Comparison of ENCODE assay signal across 8 cellular contexts in genomic region chr5:139513434-139513833, GRCh38. TPM values are rescaled to one million over a fixed set of nuclear protein-coding genes. Genes with fewer than 3 reads are reported as not detected.
A peak's percentile ranks its signal among the peaks of the same experiment; 100 is the strongest.
DNase-seq lines count a peak whose midpoint lies in the region; FAIRE-seq and TF ChIP-seq lines count a peak whose summit lies in the region.
"Not testable (repeated sequence)": the region's sequence is repeated elsewhere in the genome, so short reads cannot be mapped to it uniquely, and the experiment has no call there.

No MANE protein-coding gene starts in this region.

- not testable (repeated sequence) for H3K9me3 ChIP-seq in SJSA1 (replicated peaks); esophagus muscularis mucosa

- intact Hi-C loops in esophagus muscularis mucosa (cut with DNase I): not testable (repeated sequence)

- H3K36me3 ChIP-seq in SJSA1, esophagus muscularis mucosa: not testable (repeated sequence)

- not testable (repeated sequence) for H3K27ac ChIP-seq in SJSA1; esophagus muscularis mucosa (replicated peaks in 1 of 4)

- TF ChIP-seq CTCF in D721Med (IDR thresholded peaks at IDR 0.05; ENCODE audit: insufficient read depth, missing control alignments) (peak; percentile 72), esophagus muscularis mucosa (IDR thresholded peaks at IDR 0.05) (peak; percentile 57 to 67 (median 58))

- H3K4me3 ChIP-seq in SJSA1, esophagus muscularis mucosa: not testable (repeated sequence)

- H3K27me3 ChIP-seq in SJSA1 (replicated peaks); esophagus muscularis mucosa: not testable (repeated sequence)

- DNase-seq in D721Med (ENCODE audit: insufficient read length, low spot score) (peak; percentile 49), H54 (ENCODE audit: insufficient read length, low spot score) (peak; percentile 51), NCI-H1092 (lab: John Stamatoyannopoulos, UW) (peak; percentile 45), SJSA1 (ENCODE audit: low read depth in 1 of 2, low spot score in 2 of 2) (peak; percentile 72 to 87), esophagus muscularis mucosa (ENCODE audit: extremely low spot score) (peak; percentile 92), myocyte (ENCODE audit: low read depth) (peak; percentile 91)
- DNase-seq in activated T-helper 1 cell treated with anti-CD3 and anti-CD28 coated beads, Interleukin-2, amount 50 U/mL, for 16 hours (ENCODE audit: low read depth in 1 of 2, low spot score in 1 of 2): peak; percentile 56 to 60
- DNase-seq in stimulated activated CD8-positive, alpha-beta memory T cell treated with anti-CD3 and anti-CD28 coated beads, Interleukin-2, amount 100 ng/mL, for 48 hours (ENCODE audit: low read depth in 2 of 2): peak; percentile 56 to 67

- peaks cover 13% of the 10 kb centered on the region for H3K4me1 ChIP-seq in SJSA1 (replicated peaks)
- peaks cover 4 to 17% (median 10%) of the 10 kb centered on the region in 4 donors for H3K4me1 ChIP-seq in esophagus muscularis mucosa

- FAIRE-seq in D721Med (lab: Jason Lieb, UNC); H54 (lab: Jason Lieb, UNC): not testable (repeated sequence)

- not testable (repeated sequence) for TF ChIP-seq POLR2A in H54 (IDR thresholded peaks at IDR 0.05; ENCODE audit: low read depth, low read length); esophagus muscularis mucosa (IDR thresholded peaks at IDR 0.05; ENCODE audit: low read depth)

- 86% methylated on average over 4 of the region's 5 CpGs for WGBS in esophagus muscularis mucosa

- TF ChIP-seq EP300 in esophagus muscularis mucosa (IDR thresholded peaks at IDR 0.05): not testable (repeated sequence)

RNA-seq across cellular contexts. Expression of gene STING1, which starts 30.9 kb away (rescaled TPM):
- 46.6 and 49.2 TPM in 2 replicates for total RNA-seq in SJSA1 (2014; rRNA removed; shearing (Covaris generic))
- total RNA-seq in esophagus muscularis mucosa (10 to 100 TPM; 22.0 to 82.8 (median 52.4) TPM), myocyte (22.0 and 79.1 TPM in 2 replicates)
- 52.6 TPM for polyA plus RNA-seq in myocyte (2012)

RNA-seq across cellular contexts. Expression of gene SMIM33, which starts 42.6 kb away (rescaled TPM):
- not detected in 2 replicates for total RNA-seq in SJSA1 (2014; rRNA removed; shearing (Covaris generic))
- total RNA-seq in esophagus muscularis mucosa (not detected), myocyte (not detected in 2 replicates)
- polyA plus RNA-seq in myocyte (2012): 0.03 TPM

RNA-seq across cellular contexts. Expression of gene UBE2D2, which starts 47.7 kb away (rescaled TPM):
- total RNA-seq in SJSA1 (2014; rRNA removed; shearing (Covaris generic)): 136 and 159 TPM in 2 replicates
- total RNA-seq in esophagus muscularis mucosa (100 to 1,000 TPM in 1 of 4 donors, 10 to 100 TPM in 3; 86.9 to 104 (median 91.5) TPM), myocyte (89.1 and 130 TPM in 2 replicates)
- 136 TPM for polyA plus RNA-seq in myocyte (2012)

RNA-seq across cellular contexts. Expression of gene ECSCR, which starts 50.9 kb away (rescaled TPM):
- 0.53 and 1.2 TPM in 2 replicates for total RNA-seq in SJSA1 (2014; rRNA removed; shearing (Covaris generic))
- 10 to 100 TPM in 3 of 4 donors, 1 to 10 TPM in 1; 7.9 to 42.9 (median 31.4) TPM for total RNA-seq in esophagus muscularis mucosa
- total RNA-seq in myocyte: not detected in 2 replicates
- polyA plus RNA-seq in myocyte (2012): not detected
